In the genomic region with DNA sequence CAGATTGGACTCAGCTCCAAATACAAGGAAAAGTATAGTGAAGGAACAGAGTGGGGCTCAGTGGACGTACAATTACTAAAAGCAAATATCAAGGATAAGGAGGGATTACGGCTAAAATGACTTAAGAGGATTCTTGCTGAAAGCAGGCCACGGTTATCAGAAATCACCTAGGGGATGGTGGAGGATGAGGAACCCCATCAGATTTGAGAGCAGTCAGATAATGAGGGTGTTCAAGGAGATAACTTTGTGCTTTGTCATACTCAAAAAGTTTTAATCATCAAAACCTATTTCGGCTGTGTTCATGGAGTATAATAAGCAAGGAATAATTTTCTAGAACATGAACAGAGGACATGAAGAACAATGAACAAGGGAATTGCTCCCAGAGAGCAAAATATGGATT, we compare ENCODE assay signal across 25 cellular contexts.
"Had no signal": no experiment of that assay in that cellular context is flagged by ENCODE, and none has a peak within 500 bp of the region (broad histone marks: within the 10 kb centered on the region; RNA-seq: fewer than 3 reads in every experiment).

No MANE protein-coding gene starts in this region.

- H3K27ac ChIP-seq: dorsolateral prefrontal cortex, epithelial cell of prostate, gastrocnemius medialis, left lung, prostate gland, right atrium auricular region, sigmoid colon, testis, tibial artery, upper lobe of left lung had no signal

- H3K27me3 Mint-ChIP-seq: naive thymus-derived CD8-positive, alpha-beta T cell; stimulated activated memory B cell treated with anti-CD40 and anti-IgM and Interleukin-4, amounts not matched to agents 10 μg/mL and 1 μg/mL and 100 μg/mL, for 72 hours had no signal

- H3K36me3 ChIP-seq: gastrocnemius medialis, left lung, prostate gland, right atrium auricular region, sigmoid colon, tibial artery, upper lobe of left lung had no signal

- H3K4me3 Mint-ChIP-seq: naive thymus-derived CD8-positive, alpha-beta T cell; nephron progenitor cell; stimulated activated memory B cell treated with anti-CD40 and anti-IgM and Interleukin-4, amounts not matched to agents 10 μg/mL and 1 μg/mL and 100 μg/mL, for 72 hours had no signal

- FAIRE-seq: colon, islet of Langerhans, urothelium cell line had no signal

- H3K4me3 ChIP-seq: dorsolateral prefrontal cortex, gastrocnemius medialis, left lung, prostate gland, right atrium auricular region, sigmoid colon, testis, tibial artery, upper lobe of left lung had no signal

- H3K9me3 Mint-ChIP-seq: nephron progenitor cell; stimulated activated memory B cell treated with anti-CD40 and anti-IgM and Interleukin-4, amounts not matched to agents 10 μg/mL and 1 μg/mL and 100 μg/mL, for 72 hours had no signal

- H3K27me3 ChIP-seq: dorsolateral prefrontal cortex, gastrocnemius medialis, left lung, right atrium auricular region, sigmoid colon, testis, tibial artery, upper lobe of left lung had no signal

- H3K4me1 ChIP-seq: gastrocnemius medialis, left lung, prostate gland, right atrium auricular region, testis, upper lobe of left lung had no signal

- ATAC-seq: esophagus mucosa; gastrocnemius medialis; left cardiac atrium; left lung; naive thymus-derived CD8-positive, alpha-beta T cell; stimulated activated memory B cell treated with anti-CD40 and anti-IgM and Interleukin-4, amounts not matched to agents 10 μg/mL and 1 μg/mL and 100 μg/mL, for 72 hours; stimulated activated naive CD8-positive, alpha-beta T cell treated with anti-CD3 and anti-CD28 coated beads, Interleukin-15, Interleukin-2, amounts not matched to agents 100 U/mL and 50 U/mL, for 24 hours had no signal

- H3K36me3 Mint-ChIP-seq: naive thymus-derived CD8-positive, alpha-beta T cell; stimulated activated memory B cell treated with anti-CD40 and anti-IgM and Interleukin-4, amounts not matched to agents 10 μg/mL and 1 μg/mL and 100 μg/mL, for 72 hours had no signal

- DNase-seq: dorsolateral prefrontal cortex; effector CD4-positive, alpha-beta T cell; gastrocnemius medialis; head of caudate nucleus; left cardiac atrium; left lung; mesenchymal stem cell; naive thymus-derived CD8-positive, alpha-beta T cell; nephron progenitor cell; nucleus accumbens; sigmoid colon; stimulated activated CD4-positive, alpha-beta T cell treated with anti-CD3 and anti-CD28 coated beads, Interleukin-4, amount 100 ng/mL, for 4 hours; stimulated activated naive CD8-positive, alpha-beta T cell treated with anti-CD3 and anti-CD28 coated beads, Interleukin-15, Interleukin-2, amounts not matched to agents 100 U/mL and 50 U/mL, for 24 hours; substantia nigra; testis; tibial artery; upper lobe of left lung had no signal

- H3K27ac Mint-ChIP-seq: naive thymus-derived CD8-positive, alpha-beta T cell; nephron progenitor cell; stimulated activated memory B cell treated with anti-CD40 and anti-IgM and Interleukin-4, amounts not matched to agents 10 μg/mL and 1 μg/mL and 100 μg/mL, for 72 hours had no signal

- H3K9me3 ChIP-seq: gastrocnemius medialis, left lung, prostate gland, right atrium auricular region, sigmoid colon, testis, tibial artery, upper lobe of left lung had no signal

- H3K4me1 Mint-ChIP-seq: naive thymus-derived CD8-positive, alpha-beta T cell; nephron progenitor cell; stimulated activated memory B cell treated with anti-CD40 and anti-IgM and Interleukin-4, amounts not matched to agents 10 μg/mL and 1 μg/mL and 100 μg/mL, for 72 hours had no signal
